Comparison of ENCODE assay signal across 20 cellular contexts in genomic region chr1:4137621-4138390, GRCh38.
"Had no signal": no experiment of that assay in that cellular context is flagged by ENCODE, and none has a peak within 500 bp of the region (broad histone marks: within the 10 kb centered on the region; RNA-seq: fewer than 3 reads in every experiment).

No MANE protein-coding gene starts in this region.

- DNase-seq: activated CD4-positive, alpha-beta T cell treated with anti-CD3 and anti-CD28 coated beads, Interleukin-2, amount 50 U/mL, for 4 hours; activated CD8-positive, alpha-beta memory T cell treated with anti-CD3 and anti-CD28 coated beads, Interleukin-2, amount 50 U/mL, for 48 hours; activated naive CD4-positive, alpha-beta T cell treated with Interleukin-2 at 50 U/mL for 16 hours; activated naive CD8-positive, alpha-beta T cell treated with anti-CD3 and anti-CD28 coated beads for 36 hours; activated T-cell treated with anti-CD3 and anti-CD28 coated beads, Interleukin-2, amount 50 U/mL, for 4 hours; colonic mucosa; dorsolateral prefrontal cortex; effector memory CD8-positive, alpha-beta T cell; esophagus squamous epithelium; heart left ventricle; lower lobe of right lung; naive B cell; stimulated activated naive CD8-positive, alpha-beta T cell treated with anti-CD3 and anti-CD28 coated beads, Interleukin-15, amount 100 ng/mL, for 72 hours; T-helper 9 cell had no signal

- H3K27ac ChIP-seq: breast epithelium, colonic mucosa, dorsolateral prefrontal cortex, esophagus squamous epithelium, gastroesophageal sphincter, heart left ventricle, lower lobe of right lung, prostate gland, tibial nerve had no signal

- H3K9me3 ChIP-seq: breast epithelium, colonic mucosa, esophagus squamous epithelium, gastroesophageal sphincter, heart left ventricle, lower lobe of right lung, prostate gland had no signal

- H3K27me3 ChIP-seq: colonic mucosa had no signal

- H3K4me3 ChIP-seq: breast epithelium, colonic mucosa, dorsolateral prefrontal cortex, esophagus squamous epithelium, gastroesophageal sphincter, heart left ventricle, lower lobe of right lung, prostate gland, tibial nerve had no signal

- H3K36me3 ChIP-seq: breast epithelium, colonic mucosa, esophagus squamous epithelium, gastroesophageal sphincter, heart left ventricle, lower lobe of right lung, prostate gland, tibial nerve had no signal

- H3K4me1 ChIP-seq: breast epithelium, colonic mucosa, esophagus squamous epithelium, gastroesophageal sphincter, heart left ventricle, lower lobe of right lung, prostate gland, tibial nerve had no signal

- ATAC-seq: activated T-cell treated with anti-CD3 and anti-CD28 coated beads, Interleukin-2, amount 50 U/mL, for 4 hours; effector memory CD8-positive, alpha-beta T cell; gastroesophageal sphincter; heart left ventricle; left lobe of liver; lower lobe of right lung; stimulated activated naive CD8-positive, alpha-beta T cell treated with anti-CD3 and anti-CD28 coated beads, Interleukin-15, amount 100 ng/mL, for 72 hours; WTC11 had no signal
